ENCODE assay signal across 8 cellular contexts in genomic region chr3:96488708-96489107, GRCh38.
"Had no signal": no experiment of that assay in that cellular context is flagged by ENCODE, and none has a peak within 500 bp of the region (broad histone marks: within the 10 kb centered on the region; RNA-seq: fewer than 3 reads in every experiment).

No MANE protein-coding gene starts in this region.

- DNase-seq: H9, HCEC 1CT, KBM-7 had no signal

- H2AFZ ChIP-seq: GM23338 had no signal

- H3K4me3 ChIP-seq: GM23338 had no signal

- FAIRE-seq: H1, H54, HTR-8/SVneo had no signal

- ATAC-seq: GM23338 had no signal

- H3K9ac ChIP-seq: KMS-11 had no signal

- H3K4me2 ChIP-seq: GM23338, KMS-11 had no signal

- H3K27ac ChIP-seq: KMS-11 had no signal
